In the genomic region with DNA sequence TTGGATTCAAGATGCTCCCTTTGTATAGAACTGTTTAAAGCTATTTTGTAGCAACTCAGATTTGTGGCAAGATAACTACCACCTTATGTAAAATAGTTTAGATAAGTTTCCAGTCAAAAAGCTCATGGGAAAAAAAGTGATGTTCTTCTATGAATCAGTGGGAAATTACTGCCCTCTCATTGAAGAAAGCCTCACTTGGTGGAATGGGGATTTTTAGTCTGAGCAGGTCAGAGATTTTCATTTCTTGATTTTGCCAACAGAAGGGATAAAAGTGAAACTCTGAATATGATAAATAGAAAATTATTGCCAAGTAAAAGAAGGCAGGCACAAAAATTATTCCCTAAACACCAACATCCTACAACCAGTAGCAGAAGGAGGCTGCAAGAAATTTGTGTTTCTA, we compare ENCODE assay signal across 21 cellular contexts. TPM values are rescaled to one million over a fixed set of nuclear protein-coding genes. Genes with fewer than 3 reads are reported as not detected.
"Had no signal": no experiment of that assay in that cellular context is flagged by ENCODE, and none has a peak within 500 bp of the region (broad histone marks: within the 10 kb centered on the region; RNA-seq: fewer than 3 reads in every experiment).

No MANE protein-coding gene starts in this region.

- ATAC-seq: activated T-cell treated with anti-CD3 and anti-CD28 coated beads, Interleukin-2, amount 50 U/mL, for 4 hours; gastrocnemius medialis; right cardiac atrium had no signal

- H3K9me3 Mint-ChIP-seq: activated naive CD8-positive, alpha-beta T cell treated with anti-CD3 and anti-CD28 coated beads, Interleukin-2, amount 10 ng/mL, durations not matched to agents 7 days and 5 days had no signal

- DNase-seq: activated B cell treated with CpG ODN at 0.5 μM for 24 hours; activated CD4-positive, alpha-beta memory T cell treated with anti-CD3 and anti-CD28 coated beads for 36 hours; activated naive CD8-positive, alpha-beta T cell treated with anti-CD3 and anti-CD28 coated beads, Interleukin-2, amount 10 ng/mL, durations not matched to agents 7 days and 5 days; amniotic stem cell; dorsolateral prefrontal cortex; gastrocnemius medialis; glutamatergic neuron; islet precursor cell; left ventricle myocardium inferior; posterior cingulate gyrus; right cardiac atrium; stomach; thyroid gland; upper lobe of left lung had no signal

- H3K4me1 Mint-ChIP-seq: nephron had no signal

- H3K36me3 Mint-ChIP-seq: activated CD4-positive, alpha-beta memory T cell treated with anti-CD3 and anti-CD28 coated beads for 36 hours had no signal

- H3K27me3 Mint-ChIP-seq: activated B cell treated with CpG ODN at 0.5 μM for 24 hours; activated CD4-positive, alpha-beta memory T cell treated with anti-CD3 and anti-CD28 coated beads for 36 hours had no signal

- FAIRE-seq: astrocyte had no signal

- H3K27ac Mint-ChIP-seq: activated B cell treated with CpG ODN at 0.5 μM for 24 hours; activated CD4-positive, alpha-beta memory T cell treated with anti-CD3 and anti-CD28 coated beads for 36 hours; activated naive CD8-positive, alpha-beta T cell treated with anti-CD3 and anti-CD28 coated beads, Interleukin-2, amount 10 ng/mL, durations not matched to agents 7 days and 5 days; nephron; T-helper 2 cell treated with Interferon-gamma antibody and Interleukin-4, amounts not matched to agents 5 μg/mL and 100 μg/mL, for 36 hours had no signal

- H3K4me3 Mint-ChIP-seq: activated B cell treated with CpG ODN at 0.5 μM for 24 hours; activated CD4-positive, alpha-beta memory T cell treated with anti-CD3 and anti-CD28 coated beads for 36 hours; activated naive CD8-positive, alpha-beta T cell treated with anti-CD3 and anti-CD28 coated beads, Interleukin-2, amount 10 ng/mL, durations not matched to agents 7 days and 5 days; activated T-cell treated with anti-CD3 and anti-CD28 coated beads, Interleukin-2, amount 50 U/mL, for 4 hours; nephron; T-helper 2 cell treated with Interferon-gamma antibody and Interleukin-4, amounts not matched to agents 5 μg/mL and 100 μg/mL, for 36 hours had no signal

RNA-seq across cellular contexts. Expression of gene CSTA, which starts 25.8 kb away (rescaled TPM):
- total RNA-seq: activated B cell treated with CpG ODN at 0.5 μM for 24 hours; activated CD4-positive, alpha-beta memory T cell treated with anti-CD3 and anti-CD28 coated beads for 36 hours; activated CD8-positive, alpha-beta memory T cell treated with anti-CD3 and anti-CD28 coated beads for 36 hours; activated naive CD8-positive, alpha-beta T cell treated with anti-CD3 and anti-CD28 coated beads, Interleukin-2, amount 10 ng/mL, durations not matched to agents 7 days and 5 days; activated T-cell treated with anti-CD3 and anti-CD28 coated beads, Interleukin-2, amount 50 U/mL, for 4 hours; cerebellum; epithelial cell of proximal tubule had no signal
